In genomic region chr5:75337366-75338021, GRCh38 we compare ENCODE assay signal across 8 cellular contexts. TPM values are rescaled to one million over a fixed set of nuclear protein-coding genes. Genes with fewer than 3 reads are reported as not detected.
DNase-seq lines count a peak whose midpoint lies in the region; ATAC-seq and TF ChIP-seq lines count a peak whose summit lies in the region.

No MANE protein-coding gene starts in this region.

- peaks cover 4% of the 10 kb centered on the region for H3K36me3 ChIP-seq in BE2C
- peaks cover 29% of the 10 kb centered on the region for H3K36me3 ChIP-seq in OCI-LY1 (ENCODE audit: insufficient read depth, low read length)
- peaks cover 12% of the 10 kb centered on the region for H3K36me3 ChIP-seq in iPS-18a (ENCODE audit: control insufficient read depth, low read depth, low read length)
- H3K36me3 ChIP-seq in spleen, result peaks cover 0 to 1% (median 0%) of the 10 kb centered on the region in 6 donors

- H3F3A ChIP-seq in OCI-LY1 (ENCODE audit: insufficient read depth, low read length), result no peaks in the 10 kb centered on the region

- H3K27ac ChIP-seq in OCI-LY1 (ENCODE audit: low read depth, low read length, poor library complexity, severe bottlenecking) (peak overlapping the region; percentile 79), iPS-18a (ENCODE audit: low read length) (peak overlapping the region; percentile 6), spleen (peak overlapping the region; percentile 71 to 97 (median 94))

- intact Hi-C loops in spleen (cut with DNase I; ENCODE audit: low total_unique reads), result loop anchor here (10.0 kb wide), 1 partner anchor 93 kb away; no protein-coding TSS in a partner anchor

- H3K9ac ChIP-seq in OCI-LY1 (ENCODE audit: low read length) (peak overlapping the region; percentile 93), iPS-18a (ENCODE audit: low read length) (peak overlapping the region; percentile 86)

- peaks cover 5% of the 10 kb centered on the region; the same call in 1 of the 2 replicates for H4K20me1 ChIP-seq in OCI-LY1 (ENCODE audit: insufficient read depth, low read length)

- in situ Hi-C loops in astrocyte of the cerebellum (cut with HindIII; ENCODE audit: low sequenced_read_pairs), result no loop called here

- no peaks in the 10 kb centered on the region for H3K27me3 ChIP-seq in BE2C
- no peaks in the 10 kb centered on the region for H3K27me3 ChIP-seq in OCI-LY1 (ENCODE audit: insufficient read depth, low read length)
- H3K27me3 ChIP-seq in iPS-18a (ENCODE audit: control insufficient read depth, insufficient read depth, low read length), result no peaks in the 10 kb centered on the region
- no peaks in the 10 kb centered on the region for H3K27me3 ChIP-seq in spleen (replicated peaks in 1 of 7)

- no peak overlapping the region for H2AFZ ChIP-seq in OCI-LY1 (ENCODE audit: low read length)

- DNase-seq in BE2C, result no peak
- peak; percentile 16 for DNase-seq in GM20000 (ENCODE audit: low spot score)
- no peak for DNase-seq in astrocyte of the cerebellum (ENCODE audit: low read depth)
- no peak for DNase-seq in spleen
- no peak for DNase-seq in MV-4-11 (lab: John Stamatoyannopoulos, UW)

- TF ChIP-seq POLR2A in spleen (IDR thresholded peaks at IDR 0.05), result peak in 1 of 3 donors; percentile 3

- no peak for ATAC-seq in GM18873 (IDR thresholded peaks at IDR 0.05; ENCODE audit: low FRiP score, unreplicated experiment)

- TF ChIP-seq CTCF in BE2C (IDR thresholded peaks at IDR 0.05; ENCODE audit: low read depth, low read length), result no peak
- TF ChIP-seq CTCF in GM20000 (IDR thresholded peaks at IDR 0.05; ENCODE audit: extremely low read depth, missing control alignments), result no peak
- TF ChIP-seq CTCF in OCI-LY1 (IDR thresholded peaks at IDR 0.05; ENCODE audit: low read length), result no peak
- no peak for TF ChIP-seq CTCF in astrocyte of the cerebellum (IDR thresholded peaks at IDR 0.05; ENCODE audit: low read depth, low read length, missing control alignments)
- TF ChIP-seq CTCF in spleen (IDR thresholded peaks at IDR 0.05 in 8 of 11, conservative IDR thresholded peaks at IDR 0.05 in 3 of 11), result no peak

- no peaks in the 10 kb centered on the region; the same call in none of the 2 replicates for H3K4me1 ChIP-seq in BE2C
- peaks cover 38% of the 10 kb centered on the region for H3K4me1 ChIP-seq in OCI-LY1 (ENCODE audit: insufficient read depth, low read length, severe bottlenecking)
- H3K4me1 ChIP-seq in iPS-18a (ENCODE audit: control insufficient read depth, low read depth, low read length), result peaks cover 18% of the 10 kb centered on the region
- H3K4me1 ChIP-seq in spleen, result peaks cover 13 to 57% (median 31%) of the 10 kb centered on the region in 6 donors

- no peaks in the 10 kb centered on the region for H3K9me2 ChIP-seq in OCI-LY1 (ENCODE audit: low read depth, low read length)

- H3K4me3 ChIP-seq in BE2C (ENCODE audit: low read depth, low read length) (peak overlapping the region; percentile 73), OCI-LY1 (ENCODE audit: low read depth, low read length, poor library complexity, severe bottlenecking) (peak overlapping the region; percentile 88), astrocyte of the cerebellum (ENCODE audit: low read depth, low read length) (peak overlapping the region; percentile 92), iPS-18a (ENCODE audit: low read length) (peak overlapping the region; percentile 91), spleen (peak overlapping the region; percentile 74 to 97 (median 85))

- WGBS in spleen, 5 donors, result 0 to 1% (median 0%) methylated on average over 26 to 50 of the region's 50 CpGs

- peaks cover 53% of the 10 kb centered on the region for H3K79me2 ChIP-seq in OCI-LY1 (ENCODE audit: insufficient read depth, low read length)

- peak overlapping the region; percentile 87 for H3K4me2 ChIP-seq in OCI-LY1 (ENCODE audit: low read length)

- H3K9me3 ChIP-seq in BE2C (no peaks in the 10 kb centered on the region), OCI-LY1 (ENCODE audit: low read length) (no peaks in the 10 kb centered on the region), iPS-18a (ENCODE audit: control insufficient read depth, low read depth, low read length) (no peaks in the 10 kb centered on the region), spleen (no peaks in the 10 kb centered on the region)

RNA-seq across cellular contexts. Expression of gene HMGCR, which starts 0.5 kb away (rescaled TPM):
- polyA plus RNA-seq in BE2C (2012; ENCODE audit: insufficient read depth, insufficient read length, low read depth), result 54.9 TPM
- total RNA-seq in spleen, result 10 to 100 TPM; 31.6 to 54.7 (median 38.5) TPM
- polyA plus RNA-seq in spleen, result 1 to 10 TPM; 5.3 to 7.2 (median 5.4) TPM

Comparison
In these comparisons a context has a peak if more than half of its experiments do, and no peak if none do; other contexts are left out.
1. H3K27ac ChIP-seq: peak in every context shown above with its lines; median percentile 94 in spleen; 79 in OCI-LY1; 6 in iPS-18a.